26 cellular contexts compared by ENCODE assay signal in genomic region chr20:39116020-39116419, GRCh38.
"Had no signal": no experiment of that assay in that cellular context is flagged by ENCODE, and none has a peak within 500 bp of the region (broad histone marks: within the 10 kb centered on the region; RNA-seq: fewer than 3 reads in every experiment).

No MANE protein-coding gene starts in this region.

- DNase-seq: hippocampal formation; left colon; left lung; lower lobe of right lung; mammary epithelial cell; mesendoderm; naive B cell; natural killer cell; nephron progenitor cell; ovary; right lobe of liver; stimulated activated CD4-positive, alpha-beta T cell treated with anti-CD3 and anti-CD28 coated beads, Interleukin-1b, Interleukin-23, amount 100 ng/mL, for 48 hours; stimulated activated CD4-positive, alpha-beta T cell treated with anti-CD3 and anti-CD28 coated beads, Interleukin-2, amount 100 ng/mL, for 48 hours; stimulated activated CD4-positive, alpha-beta T cell treated with anti-CD3 and anti-CD28 coated beads, Interleukin-4, amount 100 ng/mL, for 4 hours; stimulated activated CD8-positive, alpha-beta memory T cell treated with anti-CD3 and anti-CD28 coated beads, Interleukin-4, amount 100 ng/mL, for 48 hours; stimulated activated naive B cell treated with anti-CD40 and anti-IgM and Interleukin-4, amounts not matched to agents 10 μg/mL and 1 μg/mL and 100 μg/mL, for 72 hours; stimulated activated naive CD8-positive, alpha-beta T cell treated with anti-CD3 and anti-CD28 coated beads, Interleukin-15, Interleukin-2, amounts not matched to agents 100 U/mL and 50 U/mL, for 24 hours; stomach; testis; thyroid gland; transverse colon; upper lobe of right lung had no signal

- H3K4me1 ChIP-seq: left lung, lower lobe of right lung, right atrium auricular region, right lobe of liver, testis, thyroid gland, transverse colon, upper lobe of right lung had no signal

- ATAC-seq: left colon; left lung; lower lobe of right lung; natural killer cell; right lobe of liver; stimulated activated naive B cell treated with anti-CD40 and anti-IgM and Interleukin-4, amounts not matched to agents 10 μg/mL and 1 μg/mL and 100 μg/mL, for 72 hours; stimulated activated naive CD8-positive, alpha-beta T cell treated with anti-CD3 and anti-CD28 coated beads, Interleukin-15, Interleukin-2, amounts not matched to agents 100 U/mL and 50 U/mL, for 24 hours; upper lobe of right lung had no signal

- H3K4me2 ChIP-seq: smooth muscle cell had no signal

- FAIRE-seq: keratinocyte, urothelium cell line had no signal

- H3K4me3 ChIP-seq: left lung, lower lobe of right lung, ovary, right atrium auricular region, right lobe of liver, smooth muscle cell, stomach, testis, thyroid gland, transverse colon, upper lobe of right lung had no signal

- H3K27ac ChIP-seq: left lung, lower lobe of right lung, ovary, right atrium auricular region, right lobe of liver, stomach, testis, thyroid gland, transverse colon, upper lobe of right lung had no signal

- H3K36me3 ChIP-seq: left lung, lower lobe of right lung, ovary, right atrium auricular region, right lobe of liver, stomach, thyroid gland, transverse colon, upper lobe of right lung had no signal

- H3K27me3 ChIP-seq: ovary, right atrium auricular region, right lobe of liver, testis, thyroid gland, upper lobe of right lung had no signal

- H3K9me3 ChIP-seq: lower lobe of right lung, ovary, right lobe of liver, testis, thyroid gland, transverse colon, upper lobe of right lung had no signal
